Comparison of ENCODE assay signal across 13 cellular contexts in genomic region chr7:113099284-113099919, GRCh38. TPM values are rescaled to one million over a fixed set of nuclear protein-coding genes. Genes with fewer than 3 reads are reported as not detected.
DNase-seq lines count a peak whose midpoint lies in the region; FAIRE-seq and TF ChIP-seq lines count a peak whose summit lies in the region.
"Had no signal": no experiment of that assay in that cellular context is flagged by ENCODE, and none has a peak within 500 bp of the region (broad histone marks: within the 10 kb centered on the region; RNA-seq: fewer than 3 reads in every experiment).

No MANE protein-coding gene starts in this region.

- TF ChIP-seq CTCF in hepatocyte (IDR thresholded peaks at IDR 0.05; ENCODE audit: poor library complexity) (no peak), prostate gland (IDR thresholded peaks at IDR 0.05) (no peak), GM10266 (IDR thresholded peaks at IDR 0.05; ENCODE audit: control insufficient read depth, insufficient read depth, low read depth, missing control alignments) (no peak)

- H3K4me1 ChIP-seq in SJCRH30 (peaks cover 13% of the 10 kb centered on the region), hepatocyte (ENCODE audit: insufficient read depth) (no peaks in the 10 kb centered on the region), prostate gland (replicated peaks) (no peaks in the 10 kb centered on the region)

- no peaks in the 10 kb centered on the region for H3K79me2 ChIP-seq in hepatocyte

- no peak for DNase-seq in GM19239 (ENCODE audit: insufficient read length, low spot score)
- peak; percentile 79 to 89 for DNase-seq in SJCRH30
- no peak for DNase-seq in hepatocyte (ENCODE audit: low spot score)
- peak; percentile 55 for DNase-seq in prostate gland (ENCODE audit: low spot score)
- DNase-seq in NCI-H524 treated with DMSO at 0.1 percent for 48 hours (lab: John Stamatoyannopoulos, UW) = no peak
- no peak for DNase-seq in NCI-H2196 (lab: John Stamatoyannopoulos, UW; ENCODE audit: unreplicated experiment)
- DNase-seq in effector CD8-positive, alpha-beta T cell (lab: John Stamatoyannopoulos, UW) = no peak
- DNase-seq in GM10266 (ENCODE audit: extremely low spot score) = no peak
- DNase-seq: activated CD4-positive, alpha-beta T cell treated with anti-CD3 and anti-CD28 coated beads, Interleukin-2, amount 10 ng/mL, durations not matched to agents 7 days and 5 days; caudate nucleus; naive B cell; stimulated activated CD8-positive, alpha-beta memory T cell treated with anti-CD3 and anti-CD28 coated beads, Interleukin-4, amount 100 ng/mL, for 48 hours; T1000 had no signal

- H3K9me3 ChIP-seq in SJCRH30 (replicated peaks) (no peaks in the 10 kb centered on the region), hepatocyte (ENCODE audit: low read depth) (no peaks in the 10 kb centered on the region), prostate gland (no peaks in the 10 kb centered on the region)

- H2AFZ ChIP-seq in hepatocyte = peak overlapping the region; percentile 16

- H3K27me3 ChIP-seq in SJCRH30 (no peaks in the 10 kb centered on the region), hepatocyte (no peaks in the 10 kb centered on the region), prostate gland (replicated peaks; ENCODE audit: insufficient read depth) (no peaks in the 10 kb centered on the region)

- peak; percentile 28 for FAIRE-seq in GM19239 (lab: Jason Lieb, UNC)

- H3K36me3 ChIP-seq in SJCRH30 (no peaks in the 10 kb centered on the region), hepatocyte (replicated peaks; ENCODE audit: insufficient read depth, low read depth) (no peaks in the 10 kb centered on the region), prostate gland (no peaks in the 10 kb centered on the region)

- intact Hi-C loops in prostate gland (cut with DNase I) = no loop called here

- no peaks in the 10 kb centered on the region for H4K20me1 ChIP-seq in hepatocyte (ENCODE audit: insufficient read depth, poor library complexity, severe bottlenecking)

- H3K4me2 ChIP-seq in hepatocyte = peak overlapping the region; percentile 52

- H3K9me2 ChIP-seq in hepatocyte (replicated peaks; ENCODE audit: insufficient read depth) = no peaks in the 10 kb centered on the region

- H3K27ac ChIP-seq in SJCRH30 (peak overlapping the region; percentile 95), hepatocyte (peak overlapping the region; percentile 67), prostate gland (peak overlapping the region; percentile 11 to 23)

- no peak for TF ChIP-seq POLR2A in prostate gland (IDR thresholded peaks at IDR 0.05)

- WGBS in hepatocyte (ENCODE audit: low lambda C conversion rate, missing lambda C conversion rate) = 58% methylated on average over 3 of the region's 3 CpGs
- WGBS in prostate gland = 42% methylated on average over 3 of the region's 3 CpGs

- H3K4me3 ChIP-seq in SJCRH30 (peak overlapping the region; percentile 50), hepatocyte (no peak overlapping the region), prostate gland (no peak overlapping the region)

RNA-seq across cellular contexts. Expression of gene GPR85, which starts 12.8 kb away (rescaled TPM):
- 13.2 and 15.0 TPM in 2 replicates for total RNA-seq in SJCRH30 (2014; rRNA removed; shearing (Covaris generic))
- total RNA-seq in hepatocyte = 3.8 and 4.9 TPM in 2 replicates
- polyA plus RNA-seq in hepatocyte = 0.31 TPM in 1 of 2 replicates, not detected in the other
- 1 to 10 TPM in 1 of 2 donors, under 1 TPM in 1; 0.50 to 2.6 TPM for total RNA-seq in prostate gland
- total RNA-seq: activated CD4-positive, alpha-beta T cell treated with anti-CD3 and anti-CD28 coated beads, Interleukin-2, amount 10 ng/mL, durations not matched to agents 7 days and 5 days had no signal

RNA-seq across cellular contexts. Expression of gene SMIM30, which starts 19.0 kb away (rescaled TPM):
- total RNA-seq in SJCRH30 (2014; rRNA removed; shearing (Covaris generic)) = 178 and 204 TPM in 2 replicates
- total RNA-seq in hepatocyte (92.0 and 103 TPM in 2 replicates), prostate gland (10 to 100 TPM; 28.2 to 47.4 TPM)
- 74.0 and 78.0 TPM in 2 replicates for polyA plus RNA-seq in hepatocyte

Comparison
In these comparisons a context has a peak if more than half of its experiments do, and no peak if none do; other contexts are left out.
1. DNase-seq: peak in SJCRH30 (2 of 2) and prostate gland (single experiment); none in GM19239 (single experiment), hepatocyte (single experiment), NCI-H524 treated with DMSO at 0.1 percent for 48 hours (single experiment), NCI-H2196 (single experiment), effector CD8-positive, alpha-beta T cell (single experiment) and GM10266 (single experiment).
2. H3K27ac ChIP-seq: peak in every context shown above with its lines; median percentile 95 in SJCRH30; 67 in hepatocyte; 17 in prostate gland.